Comparison of ENCODE assay signal across 1 cellular context in the genomic region with DNA sequence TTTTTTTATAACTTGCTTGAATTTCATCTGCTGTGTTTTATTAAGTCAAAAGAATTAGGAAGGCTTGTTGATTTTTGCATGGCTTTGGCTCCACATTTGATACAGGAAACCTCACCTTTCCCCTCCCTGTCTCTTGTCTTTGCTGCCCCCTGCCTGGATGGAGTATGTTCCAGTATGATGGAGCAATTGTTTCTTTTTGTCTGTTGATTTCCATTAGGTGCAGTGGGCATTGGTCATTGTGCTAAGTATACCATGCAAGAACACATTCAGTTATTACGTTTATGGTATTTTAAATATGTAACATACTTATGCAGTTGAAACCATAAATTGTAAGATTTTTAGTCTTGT.
A peak's percentile ranks its signal among the peaks of the same experiment; 100 is the strongest.
TF ChIP-seq lines count a peak whose summit lies in the region.

No MANE protein-coding gene starts in this region.

TF ChIP-seq in GM12878, 131 proteins besides CTCF, POLR2A, EP300 and RAD21:
- TF ChIP-seq SMC3 (IDR thresholded peaks at IDR 0.05; ENCODE audit: borderline replicate concordance, low read length) (0 out of 2 replicates have a peak, but pooled peaks have one; percentile 9), STAT3 (IDR thresholded peaks at IDR 0.05; ENCODE audit: low read depth, low read length) (no peak)
